Comparison of ENCODE assay signal across 8 cellular contexts in the genomic region with DNA sequence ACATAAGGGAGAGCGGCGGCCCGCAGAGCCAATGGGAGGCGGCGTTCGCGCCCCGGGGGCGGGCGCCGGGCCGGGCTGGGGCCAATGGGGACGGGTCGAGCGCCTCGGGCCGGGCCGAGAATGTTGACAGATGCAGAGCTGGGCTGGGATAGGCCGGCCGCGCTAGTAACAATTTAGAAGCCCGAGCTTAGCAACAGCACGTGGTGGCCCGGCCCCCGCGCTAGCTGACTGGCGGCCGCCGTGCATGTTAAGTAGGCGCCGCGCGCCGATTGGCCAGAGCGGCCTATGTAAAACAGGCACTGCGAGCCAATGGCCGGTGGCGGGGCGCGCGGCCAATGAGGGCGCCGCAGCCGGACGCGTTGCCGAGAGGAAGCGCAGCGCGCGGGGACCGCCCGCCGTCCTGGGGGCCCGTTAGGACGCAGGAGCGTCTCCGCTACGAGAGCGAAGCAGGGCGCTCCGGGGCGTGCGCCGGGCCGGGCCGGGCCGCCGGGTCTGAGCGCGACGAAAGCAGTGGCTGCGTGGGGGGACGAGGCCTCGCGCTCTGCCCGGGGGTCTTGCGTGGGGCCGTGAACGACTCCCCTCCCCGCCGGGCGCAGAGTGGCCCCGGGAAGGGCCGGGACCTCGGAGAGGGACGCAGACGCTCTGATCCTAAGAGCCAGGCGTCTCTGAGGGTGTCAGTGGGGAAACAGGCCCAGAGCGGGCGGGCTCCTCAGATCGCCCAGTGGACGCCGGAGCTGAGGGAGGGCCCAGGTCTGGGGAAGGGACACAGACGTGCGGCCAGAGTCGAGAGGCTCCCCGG. TPM values are rescaled to one million over a fixed set of nuclear protein-coding genes. Genes with fewer than 3 reads are reported as not detected.
DNase-seq lines count a peak whose midpoint lies in the region; ATAC-seq and TF ChIP-seq lines count a peak whose summit lies in the region.

No MANE protein-coding gene starts in this region.

- H3K27ac ChIP-seq in adrenal gland = peak overlapping the region; percentile 43 to 98 (median 97)
- H3K27ac ChIP-seq in heart left ventricle = peak overlapping the region; percentile 94 to 100 (median 98)
- H3K27ac ChIP-seq in trophoblast cell (ENCODE audit: low read depth, low read length) = peak overlapping the region; percentile 62
- peak overlapping the region; percentile 91 to 99 (median 98) for H3K27ac ChIP-seq in transverse colon

- intact Hi-C loops in adrenal gland (cut with DNase I) = no loop called here
- intact Hi-C loops in heart left ventricle (cut with DNase I) = loop anchor here in 6 of 10 donors (5.0 to 10.0 kb wide), 6 partner anchors 150 to 492 kb away; a partner anchor contains a TSS
- intact Hi-C loops in transverse colon (cut with DNase I; ENCODE audit: low total_unique reads) = no loop called here

- H3K4me1 ChIP-seq in adrenal gland (replicated peaks in 1 of 2) (peaks cover 54 to 67% of the 10 kb centered on the region in 2 donors), heart left ventricle (peaks cover 24 to 82% (median 62%) of the 10 kb centered on the region in 12 donors), trophoblast cell (ENCODE audit: control insufficient read depth in 1 of 2, insufficient read depth in 2 of 2, low read length in 2 of 2) (peaks cover 9 to 14% of the 10 kb centered on the region in 2 experiments), transverse colon (peaks cover 26 to 68% (median 51%) of the 10 kb centered on the region in 4 donors)

- ATAC-seq in HG02852 (IDR thresholded peaks at IDR 0.05; ENCODE audit: unreplicated experiment) (peak; percentile 87), heart left ventricle (peak; percentile 94 to 95 (median 95))

- H2BK5ac ChIP-seq in trophoblast cell (ENCODE audit: low read depth, low read length, poor library complexity) = peak overlapping the region; percentile 80

- no peak for TF ChIP-seq EP300 in transverse colon (IDR thresholded peaks at IDR 0.05; ENCODE audit: low read depth)

- H2AFZ ChIP-seq in trophoblast cell (ENCODE audit: insufficient read depth, low read length, poor library complexity) = peak overlapping the region; percentile 98

- peak overlapping the region; percentile 73 for H3K9ac ChIP-seq in trophoblast cell (ENCODE audit: low read length)

- H4K91ac ChIP-seq in trophoblast cell (ENCODE audit: low read depth, low read length) = peak overlapping the region; percentile 92

- H2BK120ac ChIP-seq in trophoblast cell (ENCODE audit: insufficient read depth, low read length, poor library complexity) = peak overlapping the region; percentile 73

- H3K36me3 ChIP-seq in adrenal gland (replicated peaks in 1 of 2) (peaks cover 0 to 9% of the 10 kb centered on the region in 2 donors), heart left ventricle (peaks cover 0 to 17% (median 2%) of the 10 kb centered on the region in 9 donors), trophoblast cell (ENCODE audit: control insufficient read depth in 1 of 2, insufficient read depth in 2 of 2, low read length in 2 of 2) (peaks cover 27 to 28% of the 10 kb centered on the region in 2 experiments), transverse colon (no peaks in the 10 kb centered on the region)

- H4K8ac ChIP-seq in trophoblast cell (ENCODE audit: low read depth, low read length) = peak overlapping the region; percentile 91

- H3K4me2 ChIP-seq in trophoblast cell (ENCODE audit: low read length) = peak overlapping the region; percentile 79

- H3K79me1 ChIP-seq in trophoblast cell (ENCODE audit: low read length) = peaks cover 10% of the 10 kb centered on the region

- H3K18ac ChIP-seq in trophoblast cell (ENCODE audit: low read length) = peak overlapping the region; percentile 64

- TF ChIP-seq CTCF in GM13976 (IDR thresholded peaks at IDR 0.05; ENCODE audit: borderline replicate concordance, control extremely low read depth, extremely low read depth, insufficient read depth, missing control alignments) (no peak), adrenal gland (IDR thresholded peaks at IDR 0.05) (no peak), heart left ventricle (IDR thresholded peaks at IDR 0.05) (no peak), transverse colon (IDR thresholded peaks at IDR 0.05) (no peak)

- H3K4me3 ChIP-seq in adrenal gland = peak overlapping the region; percentile 35 to 99 (median 48)
- H3K4me3 ChIP-seq in heart left ventricle = peak overlapping the region; percentile 12 to 96 (median 86)
- H3K4me3 ChIP-seq in trophoblast cell (ENCODE audit: low read depth, low read length) = peak overlapping the region; percentile 76
- H3K4me3 ChIP-seq in transverse colon = peak overlapping the region; percentile 53 to 100 (median 81)

- peak overlapping the region; percentile 19 for H3K4ac ChIP-seq in trophoblast cell (ENCODE audit: low read depth, low read length)

- no peak overlapping the region for H2BK12ac ChIP-seq in trophoblast cell (ENCODE audit: low read length)

- DNase-seq in GM13976 (ENCODE audit: low spot score) (peak; percentile 97), NCI-H1436 treated with DMSO at 0.1 percent for 48 hours (lab: John Stamatoyannopoulos, UW) (peak; percentile 67), T follicular helper cell (ENCODE audit: low read depth) (peak; percentile 96), adrenal gland (peak; percentile 99 to 100 (median 100)), heart left ventricle (peak; percentile 99 to 100 (median 100)), trophoblast cell (peak; percentile 99 to 100), transverse colon (peak; percentile 99)

- TF ChIP-seq POLR2A in adrenal gland (IDR thresholded peaks at IDR 0.05) (peak; percentile 97 to 99), heart left ventricle (IDR thresholded peaks at IDR 0.05) (peak; percentile 90 to 99), transverse colon (IDR thresholded peaks at IDR 0.05) (peak; percentile 82)

- peak overlapping the region; percentile 69 for H3K14ac ChIP-seq in trophoblast cell (ENCODE audit: low read length)

- H3K79me2 ChIP-seq in trophoblast cell (ENCODE audit: control insufficient read depth, insufficient read depth, low read length, poor library complexity) = peaks cover 9% of the 10 kb centered on the region

- no peaks in the 10 kb centered on the region for H3K9me3 ChIP-seq in adrenal gland (replicated peaks in 1 of 3)
- H3K9me3 ChIP-seq in heart left ventricle = no peaks in the 10 kb centered on the region
- no peaks in the 10 kb centered on the region for H3K9me3 ChIP-seq in trophoblast cell (ENCODE audit: insufficient read depth, low read depth, low read length)
- no peaks in the 10 kb centered on the region for H3K9me3 ChIP-seq in transverse colon

- H4K12ac ChIP-seq in trophoblast cell (ENCODE audit: low read depth, low read length) = peak overlapping the region; percentile 79

- H3K23ac ChIP-seq in trophoblast cell (ENCODE audit: low read length) = no peak overlapping the region

- in situ Hi-C loops in GM13976 (cut with MboI; ENCODE audit: low sequenced_read_pairs, unreplicated experiment) (no loop called here), transverse colon (cut with MboI; ENCODE audit: low pct_ligation_motif_present in 1 of 4, low pct_unique_long_range_greater_than_20kb in 1 of 4, low sequenced_read_pairs in 3 of 4) (no loop called here)

- H3K27me3 ChIP-seq in adrenal gland = no peaks in the 10 kb centered on the region
- H3K27me3 ChIP-seq in heart left ventricle = no peaks in the 10 kb centered on the region
- H3K27me3 ChIP-seq in trophoblast cell (ENCODE audit: insufficient read depth, low read length) = no peaks in the 10 kb centered on the region
- H3K27me3 ChIP-seq in transverse colon = no peaks in the 10 kb centered on the region

- peak overlapping the region; percentile 18 for H2AK5ac ChIP-seq in trophoblast cell (ENCODE audit: low read length)

- 0 to 1% (median 0%) methylated on average over 7 to 98 of the region's 98 CpGs for WGBS in adrenal gland, 4 donors
- WGBS in heart left ventricle, 4 donors = 0 to 1% (median 1%) methylated on average over 46 to 98 of the region's 98 CpGs
- WGBS in trophoblast cell (ENCODE audit: extremely low coverage, insufficient coverage, insufficient read length) = no CpG with 5 or more reads among the region's 98 CpGs
- 1% methylated on average over 60 of the region's 98 CpGs; no CpG with 5 or more reads in 1 of the 2 donors for WGBS in transverse colon (ENCODE audit: low coverage in 1 of 2), 2 donors

RNA-seq across cellular contexts. Expression of a gene that starts 0.4 kb away (rescaled TPM):
- total RNA-seq in adrenal gland = 100 to 1,000 TPM in 4 of 8 donors, 10 to 100 TPM in 4; 49.2 to 133 (median 107) TPM
- polyA plus RNA-seq in adrenal gland = 100 to 1,000 TPM in 1 of 3 donors, 10 to 100 TPM in 2; 13.9 to 245 (median 61.6) TPM
- 10 to 100 TPM; 27.5 to 76.6 (median 35.5) TPM for total RNA-seq in heart left ventricle
- polyA plus RNA-seq in heart left ventricle = 10 to 100 TPM; 39.0 to 55.5 TPM
- polyA plus RNA-seq in trophoblast cell (2013) = 33.2 and 33.5 TPM in 2 replicates
- 100 to 1,000 TPM in 1 of 4 donors, 10 to 100 TPM in 3; 48.1 to 101 (median 57.7) TPM for total RNA-seq in transverse colon

RNA-seq across cellular contexts. Expression of a gene that starts 20.4 kb away (rescaled TPM):
- 10 to 100 TPM in 5 of 8 donors, 1 to 10 TPM in 3; 8.3 to 15.8 (median 12.6) TPM for total RNA-seq in adrenal gland
- 10 to 100 TPM; 12.8 to 19.1 (median 13.5) TPM for polyA plus RNA-seq in adrenal gland
- total RNA-seq in heart left ventricle = 1 to 10 TPM; 4.2 to 8.3 (median 6.3) TPM
- polyA plus RNA-seq in heart left ventricle = 1 to 10 TPM; 4.2 to 6.8 TPM
- polyA plus RNA-seq in trophoblast cell (2013) = 13.2 and 13.7 TPM in 2 replicates
- 10 to 100 TPM in 3 of 4 donors, 1 to 10 TPM in 1; 2.0 to 18.0 (median 11.3) TPM for total RNA-seq in transverse colon

RNA-seq across cellular contexts. Expression of a gene that starts 20.4 kb away (rescaled TPM):
- total RNA-seq in adrenal gland (1 to 10 TPM in 7 of 8 donors, under 1 TPM in 1; 0.69 to 5.7 (median 2.6) TPM), heart left ventricle (1 to 10 TPM in 7 of 9 donors, under 1 TPM in 2; 0.38 to 4.5 (median 2.6) TPM), transverse colon (1 to 10 TPM in 2 of 4 donors, under 1 TPM in 2; 0.27 to 2.6 (median 1.4) TPM)
- polyA plus RNA-seq in adrenal gland (10 to 100 TPM in 1 of 3 donors, 1 to 10 TPM in 2; 1.3 to 10.6 (median 6.3) TPM), heart left ventricle (under 1 TPM; 0.79 to 0.84 TPM)
- polyA plus RNA-seq in trophoblast cell (2013) = 1.2 and 1.5 TPM in 2 replicates

Comparison
In these comparisons a context has a peak if more than half of its experiments do, and no peak if none do; other contexts are left out.
1. Peak in every context shown above with its lines: DNase-seq, ATAC-seq, H3K4me3 ChIP-seq and H3K27ac ChIP-seq.
2. intact Hi-C loops: an anchor here in heart left ventricle (5.0 to 10.0 kb wide); none called in adrenal gland and transverse colon.